Comparison of ENCODE assay signal across 8 cellular contexts in the genomic region with DNA sequence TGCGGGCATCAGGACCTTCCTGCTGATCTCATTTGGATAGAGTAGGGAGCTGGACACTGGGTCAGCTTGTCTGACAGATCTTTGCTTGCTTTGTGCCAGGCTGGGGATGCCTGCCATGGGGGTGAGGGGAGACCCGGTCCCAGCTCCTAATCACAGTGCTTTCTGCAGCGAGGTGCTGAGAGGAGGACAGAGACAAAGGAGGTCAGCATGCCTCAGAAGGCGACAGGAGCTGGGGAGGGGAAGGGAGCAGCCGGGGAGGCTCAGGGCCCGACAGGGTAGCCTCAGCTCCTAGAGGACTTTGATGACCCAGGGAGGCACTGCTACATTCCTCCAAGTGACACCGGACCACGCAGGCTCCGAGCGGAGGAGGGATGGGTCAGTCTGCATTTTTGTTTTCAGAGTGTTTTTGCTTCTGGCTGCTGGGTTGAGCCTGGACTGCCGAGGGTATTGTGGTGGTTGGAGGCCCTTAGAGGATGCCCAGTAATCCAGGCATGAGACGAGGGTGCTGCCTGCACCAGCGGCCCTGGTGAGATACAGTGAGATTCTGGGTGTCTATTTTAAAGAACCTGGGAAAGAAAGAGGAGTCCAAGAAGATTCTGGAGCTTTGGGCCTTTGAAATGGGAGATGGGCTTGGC. TPM values are rescaled to one million over a fixed set of nuclear protein-coding genes. Genes with fewer than 3 reads are reported as not detected.
DNase-seq lines count a peak whose midpoint lies in the region; ATAC-seq and TF ChIP-seq lines count a peak whose summit lies in the region.

No MANE protein-coding gene starts in this region.

- H3K27ac ChIP-seq in skin epidermis, result peak overlapping the region in 15 of 21 experiments; percentile 2 to 89 (median 68)

- DNase-seq in GM13976 (ENCODE audit: low spot score), result peak; percentile 37
- no peak for DNase-seq in WTC11 (ENCODE audit: low spot score)
- DNase-seq in immature natural killer cell, result no peak
- DNase-seq in NOMO-1 treated with dmso at 0.1 percent for 144 hours (lab: John Stamatoyannopoulos, UW; ENCODE audit: unreplicated experiment), result no peak
- DNase-seq in stimulated activated CD4-positive, alpha-beta T cell treated with anti-CD3 and anti-CD28 coated beads, Interleukin-4, amount 100 ng/mL, for 1 hour, result no peak

- H3K27me3 Mint-ChIP-seq in WTC11 (ENCODE audit: low read depth) (no peaks in the 10 kb centered on the region), immature natural killer cell (ENCODE audit: low read depth in 3 of 3) (peaks cover 87 to 95% (median 94%) of the 10 kb centered on the region in 3 donors)

- H3K4me3 ChIP-seq in skin epidermis, result peak overlapping the region in 1 of 7 experiments; percentile 4

- H3K36me3 Mint-ChIP-seq in WTC11, result peaks cover 53% of the 10 kb centered on the region
- H3K36me3 Mint-ChIP-seq in immature natural killer cell, result peaks cover 26 to 62% (median 29%) of the 10 kb centered on the region in 3 donors

- POLR2A ChIA-PET in WTC11 (lab: Charles Lee), result no interaction called here

- H3K4me1 Mint-ChIP-seq in WTC11 (peaks cover 18% of the 10 kb centered on the region), immature natural killer cell (peaks cover 96 to 98% of the 10 kb centered on the region in 2 donors)

- CTCF ChIA-PET in WTC11 (lab: Charles Lee), result interaction anchor here (1.3 kb wide), 1 partner anchor 15 kb away, joined by 5 read pairs; no protein-coding TSS in a partner anchor

- H3K27ac Mint-ChIP-seq in WTC11 (peak overlapping the region; percentile 85), immature natural killer cell (peak overlapping the region; percentile 97 to 99 (median 99))

- no peak for ATAC-seq in WTC11
- ATAC-seq in GM18867 (IDR thresholded peaks at IDR 0.05; ENCODE audit: unreplicated experiment), result no peak
- no peak for ATAC-seq in HG03175 (IDR thresholded peaks at IDR 0.05; ENCODE audit: unreplicated experiment)

- H3K9me3 Mint-ChIP-seq in WTC11, result no peaks in the 10 kb centered on the region
- no peaks in the 10 kb centered on the region for H3K9me3 Mint-ChIP-seq in immature natural killer cell

- TF ChIP-seq CTCF in GM13976 (IDR thresholded peaks at IDR 0.05; ENCODE audit: borderline replicate concordance, control extremely low read depth, extremely low read depth, insufficient read depth, missing control alignments) (no peak), WTC11 (IDR thresholded peaks at IDR 0.05) (no peak)

- in situ Hi-C loops in GM13976 (cut with MboI; ENCODE audit: low sequenced_read_pairs, unreplicated experiment), result loop anchor here (10.0 to 25.0 kb wide), 2 partner anchors 76 to 788 kb away; no protein-coding TSS in a partner anchor

- no peak overlapping the region for H3K4me3 Mint-ChIP-seq in WTC11
- peak overlapping the region; percentile 65 to 89 (median 87) for H3K4me3 Mint-ChIP-seq in immature natural killer cell

TF ChIP-seq in WTC11, 78 proteins besides CTCF, POLR2A, EP300 and RAD21:
- TF ChIP-seq TEAD4 (CRISPR knock-in tag; IDR thresholded peaks at IDR 0.05) (no peak), SOX15 (CRISPR knock-in tag; IDR thresholded peaks at IDR 0.05) (no peak), ESRRA (CRISPR knock-in tag; IDR thresholded peaks at IDR 0.05; ENCODE audit: borderline replicate concordance) (no peak)
- TF ChIP-seq, protein P1, sequence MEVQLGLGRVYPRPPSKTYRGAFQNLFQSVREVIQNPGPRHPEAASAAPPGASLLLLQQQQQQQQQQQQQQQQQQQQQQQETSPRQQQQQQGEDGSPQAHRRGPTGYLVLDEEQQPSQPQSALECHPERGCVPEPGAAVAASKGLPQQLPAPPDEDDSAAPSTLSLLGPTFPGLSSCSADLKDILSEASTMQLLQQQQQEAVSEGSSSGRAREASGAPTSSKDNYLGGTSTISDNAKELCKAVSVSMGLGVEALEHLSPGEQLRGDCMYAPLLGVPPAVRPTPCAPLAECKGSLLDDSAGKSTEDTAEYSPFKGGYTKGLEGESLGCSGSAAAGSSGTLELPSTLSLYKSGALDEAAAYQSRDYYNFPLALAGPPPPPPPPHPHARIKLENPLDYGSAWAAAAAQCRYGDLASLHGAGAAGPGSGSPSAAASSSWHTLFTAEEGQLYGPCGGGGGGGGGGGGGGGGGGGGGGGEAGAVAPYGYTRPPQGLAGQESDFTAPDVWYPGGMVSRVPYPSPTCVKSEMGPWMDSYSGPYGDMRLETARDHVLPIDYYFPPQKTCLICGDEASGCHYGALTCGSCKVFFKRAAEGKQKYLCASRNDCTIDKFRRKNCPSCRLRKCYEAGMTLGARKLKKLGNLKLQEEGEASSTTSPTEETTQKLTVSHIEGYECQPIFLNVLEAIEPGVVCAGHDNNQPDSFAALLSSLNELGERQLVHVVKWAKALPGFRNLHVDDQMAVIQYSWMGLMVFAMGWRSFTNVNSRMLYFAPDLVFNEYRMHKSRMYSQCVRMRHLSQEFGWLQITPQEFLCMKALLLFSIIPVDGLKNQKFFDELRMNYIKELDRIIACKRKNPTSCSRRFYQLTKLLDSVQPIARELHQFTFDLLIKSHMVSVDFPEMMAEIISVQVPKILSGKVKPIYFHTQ (CRISPR knock-in tag; IDR thresholded peaks at IDR 0.05), result no peak

RNA-seq across cellular contexts. Expression of gene RBM38, which starts 7.8 kb away (rescaled TPM):
- 60.5 to 69.0 TPM (median 61.1 TPM) in 3 replicates for total RNA-seq in WTC11 (2021)
- 10 to 100 TPM; 43.6 to 89.1 (median 80.4) TPM for polyA plus RNA-seq in immature natural killer cell

RNA-seq across cellular contexts. Expression of gene RAE1, which starts 48.0 kb away (rescaled TPM):
- 31.3 to 33.4 TPM (median 31.4 TPM) in 3 replicates for total RNA-seq in WTC11 (2021)
- 10 to 100 TPM; 35.7 to 54.5 (median 40.3) TPM for polyA plus RNA-seq in immature natural killer cell
